Comparison of ENCODE assay signal across 10 cellular contexts in the genomic region with DNA sequence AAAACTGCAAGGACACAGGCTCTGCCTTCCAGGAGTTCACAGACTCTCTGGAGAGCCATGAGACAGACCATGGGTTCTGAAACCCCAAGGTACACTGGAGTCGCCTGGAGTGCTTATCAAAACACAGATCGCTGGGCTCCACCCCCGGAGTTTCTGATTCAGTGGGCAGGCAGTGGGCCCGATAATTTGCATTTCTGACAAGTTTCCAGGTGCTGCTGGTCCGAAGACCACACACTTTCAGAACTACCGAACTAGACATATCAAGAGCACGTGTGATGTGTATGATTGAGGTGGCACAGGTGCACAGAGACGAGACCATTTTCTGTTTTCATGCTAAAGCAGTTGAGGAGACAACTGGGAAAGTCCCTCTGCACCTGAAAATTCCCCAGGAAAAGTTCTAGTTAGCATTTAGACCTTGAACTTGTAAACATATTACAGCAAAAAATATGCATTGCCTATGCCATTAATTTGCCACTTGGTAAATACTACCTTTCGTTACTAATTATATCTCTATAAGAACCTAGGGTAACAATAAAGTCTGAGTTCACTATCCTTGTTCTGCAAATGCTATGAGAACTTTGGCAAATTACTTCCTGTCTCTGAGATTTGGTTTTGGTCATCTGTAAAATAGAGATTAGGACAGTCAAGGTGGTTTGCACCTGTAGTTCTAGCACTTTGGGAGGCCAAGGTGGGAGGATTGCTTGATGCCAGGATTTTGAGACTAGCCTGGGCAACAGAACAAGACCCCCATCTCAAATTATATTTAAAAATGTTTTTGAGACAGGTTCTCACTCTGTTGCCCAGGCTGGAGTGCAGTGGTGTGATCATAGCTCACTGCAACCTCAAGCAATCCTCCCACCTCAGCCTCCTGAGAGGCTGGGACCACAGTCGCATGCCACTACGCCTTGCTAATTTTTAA. TPM values are rescaled to one million over a fixed set of nuclear protein-coding genes. Genes with fewer than 3 reads are reported as not detected.
DNase-seq lines count a peak whose midpoint lies in the region; ATAC-seq, FAIRE-seq and TF ChIP-seq lines count a peak whose summit lies in the region.
"Had no signal": no experiment of that assay in that cellular context is flagged by ENCODE, and none has a peak within 500 bp of the region (broad histone marks: within the 10 kb centered on the region; RNA-seq: fewer than 3 reads in every experiment).

No MANE protein-coding gene starts in this region.

- 28% methylated on average over 11 of the region's 11 CpGs for WGBS in K562 (ENCODE audit: insufficient coverage, low coverage, missing lambda C conversion rate)
- WGBS in stomach, 5 donors, result 40 to 61% (median 45%) methylated on average over 11 of the region's 11 CpGs

- H3K27me3 ChIP-seq in GM06990 (replicated peaks; ENCODE audit: control insufficient read depth, insufficient read depth, low read length) (no peaks in the 10 kb centered on the region), K562 (ENCODE audit: control insufficient read depth in 2 of 2, insufficient read depth in 2 of 2, low read length in 2 of 2) (no peaks in the 10 kb centered on the region), stomach (no peaks in the 10 kb centered on the region), H7 (ENCODE audit: control insufficient read depth, insufficient read depth, low read length) (no peaks in the 10 kb centered on the region)
- H3K27me3 ChIP-seq: cardiac muscle cell had no signal

- TF ChIP-seq RAD21 in K562 (CRISPR knock-in tag; conservative IDR thresholded peaks at IDR 0.05 in 1 of 2, IDR thresholded peaks at IDR 0.05 in 1 of 2), result no peak

- peak overlapping the region; percentile 48 for H3K4me2 ChIP-seq in K562 (ENCODE audit: insufficient read depth, low read length)

- TF ChIP-seq POLR2A in K562 (conservative IDR thresholded peaks at IDR 0.05), result no peak
- no peak for TF ChIP-seq POLR2A in stomach (IDR thresholded peaks at IDR 0.05)
- no peak for TF ChIP-seq POLR2A in H54 (IDR thresholded peaks at IDR 0.05; ENCODE audit: low read depth, low read length)

- no peak overlapping the region for H3K27ac ChIP-seq in K562 (ENCODE audit: extremely low read depth, low read depth, low read length)
- peak overlapping the region in 1 of 5 donors; percentile 10 for H3K27ac ChIP-seq in stomach
- H3K27ac ChIP-seq: cardiac muscle cell, skin epidermis had no signal

- peaks cover 26 to 31% (median 28%) of the 10 kb centered on the region in 3 donors for H3K4me1 Mint-ChIP-seq in IgD-negative memory B cell

- intact Hi-C loops in K562 (cut with micrococcal nuclease), result no loop called here
- intact Hi-C loops in stomach (cut with DNase I; ENCODE audit: low total_unique reads), result no loop called here

- H3K9me1 ChIP-seq in K562 (ENCODE audit: control insufficient read depth, insufficient read depth, low read length), result no peaks in the 10 kb centered on the region

- H3K4me1 ChIP-seq in K562 (replicated peaks in 1 of 2; ENCODE audit: control insufficient read depth in 2 of 2, insufficient read depth in 2 of 2, low read length in 2 of 2) (peaks cover 0 to 13% of the 10 kb centered on the region in 2 experiments; a peak in 4 of 5 replicates), stomach (peaks cover 0 to 21% (median 7%) of the 10 kb centered on the region in 4 donors)

- H3K36me3 ChIP-seq in GM06990 (ENCODE audit: control insufficient read depth, insufficient read depth, low read length), result no peaks in the 10 kb centered on the region
- no peaks in the 10 kb centered on the region for H3K36me3 ChIP-seq in K562 (ENCODE audit: control insufficient read depth, insufficient read depth, low read length)
- no peaks in the 10 kb centered on the region for H3K36me3 ChIP-seq in stomach
- no peaks in the 10 kb centered on the region for H3K36me3 ChIP-seq in H7 (replicated peaks; ENCODE audit: control insufficient read depth, insufficient read depth, low read length)
- H3K36me3 ChIP-seq: cardiac muscle cell had no signal

- FAIRE-seq in K562 (lab: Jason Lieb, UNC) (peak; percentile 82), H54 (lab: Jason Lieb, UNC) (no peak)

- H3K4me3 Mint-ChIP-seq in IgD-negative memory B cell, result peak overlapping the region; percentile 31 to 85 (median 76)

- peak; percentile 87 for ATAC-seq in GM21447 (IDR thresholded peaks at IDR 0.05; ENCODE audit: unreplicated experiment)
- peak; percentile 84 for ATAC-seq in K562

- POLR2A ChIA-PET in K562 (lab: Yijun Ruan, JAX), result interaction anchor here (0.8 to 1.5 kb wide), 4 partner anchors 9 to 26 kb away, joined by 3 to 4 read pairs (median 3); no protein-coding TSS in a partner anchor

- CTCF ChIA-PET in K562 (lab: Yijun Ruan, JAX; ENCODE audit: low intra/inter-chr PET ratio), result no interaction called here

- BruUV-seq in K562 (replicated peaks; lab: Mats Ljungman, UMichigan), result no TSS peak

- TF ChIP-seq CTCF in GM06990 (IDR thresholded peaks at IDR 0.05; ENCODE audit: insufficient read depth, low read length, poor library complexity, severe bottlenecking) (no peak), K562 (IDR thresholded peaks at IDR 0.05 in 2 of 3, conservative IDR thresholded peaks at IDR 0.05 in 1 of 3; ENCODE audit: insufficient read depth in 2 of 3, low read depth in 1 of 3, low read length in 3 of 3) (no peak), stomach (IDR thresholded peaks at IDR 0.05) (no peak)

- H3K27ac Mint-ChIP-seq in IgD-negative memory B cell, result peak overlapping the region; percentile 95 to 98 (median 97)

- in situ Hi-C loops in K562 (cut with MboI), result no loop called here

- TF ChIP-seq EP300 in K562 (IDR thresholded peaks at IDR 0.05; ENCODE audit: low read length) (peak; percentile 37; the same call in 1 of the 2 replicates), stomach (IDR thresholded peaks at IDR 0.05) (no peak)

- peaks cover 2% of the 10 kb centered on the region for H3K36me3 Mint-ChIP-seq in IgD-negative memory B cell

- H2AFZ ChIP-seq in K562 (ENCODE audit: low read depth, low read length), result peak overlapping the region; percentile 79

- H3K9ac ChIP-seq in K562 (ENCODE audit: insufficient read depth in 1 of 2, low read depth in 2 of 2, low read length in 2 of 2), result peak overlapping the region in 1 of 2 experiments; percentile 38; a peak in 1 of 4 replicates

- DNase-seq in GM06990 (ENCODE audit: extremely low read depth, insufficient read length), result peak; percentile 86
- peak; percentile 56 to 76 (median 66) for DNase-seq in K562 (ENCODE audit: extremely low read depth in 1 of 4, low spot score in 3 of 4)
- DNase-seq in stomach, result peak; percentile 40
- DNase-seq in H7, result no peak
- no peak for DNase-seq in NCI-H446 (lab: John Stamatoyannopoulos, UW)
- DNase-seq in H54 (ENCODE audit: insufficient read length, low spot score), result no peak

- H3K4me3 ChIP-seq in GM06990 (replicated peaks; ENCODE audit: low read depth, low read length) (no peak overlapping the region), K562 (no peak overlapping the region), stomach (no peak overlapping the region), H7 (ENCODE audit: insufficient read depth, low read depth, low read length) (no peak overlapping the region)
- H3K4me3 ChIP-seq: cardiac muscle cell, skin epidermis had no signal

- H3K9me3 ChIP-seq in K562 (replicated peaks; ENCODE audit: control insufficient read depth, insufficient read depth, low read depth, low read length) (no peaks in the 10 kb centered on the region), stomach (no peaks in the 10 kb centered on the region)

- no peaks in the 10 kb centered on the region for H3K9me3 Mint-ChIP-seq in IgD-negative memory B cell

- no peaks in the 10 kb centered on the region for H3K79me2 ChIP-seq in K562 (ENCODE audit: control insufficient read depth, insufficient read depth, low read length)

- H3K27me3 Mint-ChIP-seq in IgD-negative memory B cell, result peaks cover 15% of the 10 kb centered on the region

- no peaks in the 10 kb centered on the region for H4K20me1 ChIP-seq in K562 (replicated peaks; ENCODE audit: control insufficient read depth, insufficient read depth, low read length)

TF ChIP-seq in K562, 482 proteins besides CTCF, POLR2A, EP300 and RAD21 (continues in another document):
- TF ChIP-seq NFXL1 (CRISPR knock-in tag; IDR thresholded peaks at IDR 0.05), result no peak
- no peak for TF ChIP-seq ARNT (IDR thresholded peaks at IDR 0.05)
- TF ChIP-seq GATA2 (CRISPR knock-in tag; IDR thresholded peaks at IDR 0.05), result peak; percentile 53; the same call in 1 of the 2 replicates
- TF ChIP-seq SMARCE1 (IDR thresholded peaks at IDR 0.05), result no peak
- no peak for TF ChIP-seq NR2C2 (CRISPR knock-in tag; IDR thresholded peaks at IDR 0.05)
- TF ChIP-seq NR2C2 (tag; IDR thresholded peaks at IDR 0.05), result no peak
- TF ChIP-seq ZNF165 (CRISPR knock-in tag; IDR thresholded peaks at IDR 0.05; ENCODE audit: borderline replicate concordance), result no peak
- TF ChIP-seq, protein P1, sequence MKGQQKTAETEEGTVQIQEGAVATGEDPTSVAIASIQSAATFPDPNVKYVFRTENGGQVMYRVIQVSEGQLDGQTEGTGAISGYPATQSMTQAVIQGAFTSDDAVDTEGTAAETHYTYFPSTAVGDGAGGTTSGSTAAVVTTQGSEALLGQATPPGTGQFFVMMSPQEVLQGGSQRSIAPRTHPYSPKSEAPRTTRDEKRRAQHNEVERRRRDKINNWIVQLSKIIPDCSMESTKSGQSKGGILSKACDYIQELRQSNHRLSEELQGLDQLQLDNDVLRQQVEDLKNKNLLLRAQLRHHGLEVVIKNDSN (CRISPR knock-in tag; IDR thresholded peaks at IDR 0.05), result no peak
- no peak for TF ChIP-seq KLF6 (CRISPR knock-in tag; IDR thresholded peaks at IDR 0.05; ENCODE audit: borderline replicate concordance)

RNA-seq across cellular contexts. Expression of gene PIM1, which starts 14.3 kb away (rescaled TPM):
- polyA plus RNA-seq in IgD-negative memory B cell (31.1 TPM), K562 (2011; rRNA removed) (296 and 429 TPM in 2 replicates), K562 (2014; fragmentation: Illumina TruSeq; extraction: Trizol) (574 and 789 TPM in 2 replicates), K562 (2014; fragmentation: Nextera tagmentation; extraction: Ambion mirVana) (10 to 100 TPM; 19.0 to 62.4 TPM), K562 (2014; rRNA removed) (235 and 249 TPM in 2 replicates), stomach (10 to 100 TPM; 19.9 to 59.1 (median 25.5) TPM)
- total RNA-seq in K562 (2011; cell fraction: chromatin; rRNA removed; ENCODE audit: low replicate concordance), result 217 and 312 TPM in 2 replicates
- total RNA-seq in K562 (2011; cell fraction: nucleolus; rRNA removed), result 221 and 239 TPM in 2 replicates
- total RNA-seq in K562 (2011; cell fraction: nucleoplasm; rRNA removed), result 299 and 384 TPM in 2 replicates
- total RNA-seq in K562 (2014; rRNA removed) (169 and 190 TPM in 2 replicates), K562 (2014; rRNA removed; fragmentation: Illumina TruSeq; extraction: Trizol) (175 and 193 TPM in 2 replicates), K562 (2015; rRNA removed; fragmentation: Illumina TruSeq; extraction: Trizol) (211 and 212 TPM in 2 replicates), K562 (2021) (358 and 364 TPM in 2 replicates), stomach (10 to 100 TPM in 4 of 5 donors, 1 to 10 TPM in 1; 9.8 to 52.9 (median 16.9) TPM)
- 314 and 336 TPM in 2 replicates for polyA plus RNA-seq in K562 (2011; cell fraction: cytosol; rRNA removed)
- polyA plus RNA-seq in K562 (2011; cell fraction: nucleus; rRNA removed), result 653 and 742 TPM in 2 replicates
- polyA plus RNA-seq in K562 (2012), result 412 and 745 TPM in 2 replicates
- polyA minus RNA-seq in K562 (2011; rRNA and poly(A)+ RNA removed), result 158 and 187 TPM in 2 replicates
- 162 and 207 TPM in 2 replicates for polyA minus RNA-seq in K562 (2011; cell fraction: cytosol; rRNA and poly(A)+ RNA removed)
- polyA minus RNA-seq in K562 (2011; cell fraction: nucleus; rRNA and poly(A)+ RNA removed), result 177 and 202 TPM in 2 replicates
- 89.7 and 93.6 TPM in 2 replicates for total RNA-seq in H7 (2014; rRNA removed; shearing (Covaris generic))

Comparison
In these comparisons a context has a peak if more than half of its experiments do, and no peak if none do; other contexts are left out.
1. DNase-seq: peak in GM06990 (single experiment), K562 (4 of 4) and stomach (single experiment); none in H7 (single experiment), NCI-H446 (0 of 2) and H54 (single experiment).